14 cellular contexts compared by ENCODE assay signal in genomic region chr18:79727211-79727610, GRCh38. TPM values are rescaled to one million over a fixed set of nuclear protein-coding genes. Genes with fewer than 3 reads are reported as not detected.
DNase-seq lines count a peak whose midpoint lies in the region; ATAC-seq and TF ChIP-seq lines count a peak whose summit lies in the region.
"Had no signal": no experiment of that assay in that cellular context is flagged by ENCODE, and none has a peak within 500 bp of the region (broad histone marks: within the 10 kb centered on the region; RNA-seq: fewer than 3 reads in every experiment).

No MANE protein-coding gene starts in this region.

- DNase-seq in activated naive CD4-positive, alpha-beta T cell treated with anti-CD3 and anti-CD28 coated beads, Interleukin-2, amount 50 U/mL, for 72 hours (ENCODE audit: low spot score in 2 of 2): no peak
- no peak for DNase-seq in activated naive CD4-positive, alpha-beta T cell (lab: John Stamatoyannopoulos, UW)
- DNase-seq in natural killer cell: no peak
- DNase-seq in natural killer cell treated with Interleukin-12 subunit alpha and Interleukin-12 subunit beta and Interleukin-15 and Interleukin-18, amount 100 ng/mL, for 72 hours (ENCODE audit: low spot score): no peak
- DNase-seq in nephron progenitor cell: no peak
- no peak for DNase-seq in stimulated activated effector memory CD8-positive, alpha-beta T cell treated with anti-CD3 and anti-CD28 coated beads, Interleukin-12 subunit alpha, Interleukin-12 subunit beta, amount 100 ng/mL, for 72 hours (ENCODE audit: low spot score in 2 of 2)
- no peak for DNase-seq in occipital lobe (lab: John Stamatoyannopoulos, UW)
- DNase-seq in T1000 (lab: John Stamatoyannopoulos, UW): no peak
- DNase-seq: 8988T; CD4-positive, alpha-beta memory T cell; DMS153; DMS79; GDM1 had no signal

- H3K36me3 Mint-ChIP-seq in activated naive CD4-positive, alpha-beta T cell treated with anti-CD3 and anti-CD28 coated beads, Interleukin-2, amount 50 U/mL, for 72 hours: peaks cover 71 to 83% of the 10 kb centered on the region in 2 donors
- H3K36me3 Mint-ChIP-seq in natural killer cell: peaks cover 12% of the 10 kb centered on the region
- peaks cover 23% of the 10 kb centered on the region for H3K36me3 Mint-ChIP-seq in natural killer cell treated with Interleukin-12 subunit alpha and Interleukin-12 subunit beta and Interleukin-15 and Interleukin-18, amount 100 ng/mL, for 72 hours
- H3K36me3 Mint-ChIP-seq in nephron progenitor cell (ENCODE audit: low read depth): peaks cover 93% of the 10 kb centered on the region
- peaks cover 94% of the 10 kb centered on the region for H3K36me3 Mint-ChIP-seq in stimulated activated effector memory CD8-positive, alpha-beta T cell treated with anti-CD3 and anti-CD28 coated beads, Interleukin-12 subunit alpha, Interleukin-12 subunit beta, amount 100 ng/mL, for 72 hours

- H3K4me1 Mint-ChIP-seq in natural killer cell (peaks cover 26 to 27% of the 10 kb centered on the region in 2 donors), nephron progenitor cell (peaks cover 12% of the 10 kb centered on the region)
- peaks cover 16 to 17% of the 10 kb centered on the region in 2 donors for H3K4me1 Mint-ChIP-seq in natural killer cell treated with Interleukin-12 subunit alpha and Interleukin-12 subunit beta and Interleukin-15 and Interleukin-18, amount 100 ng/mL, for 72 hours (ENCODE audit: low read depth in 2 of 2)
- peaks cover 43% of the 10 kb centered on the region for H3K4me1 Mint-ChIP-seq in stimulated activated effector memory CD8-positive, alpha-beta T cell treated with anti-CD3 and anti-CD28 coated beads, Interleukin-12 subunit alpha, Interleukin-12 subunit beta, amount 100 ng/mL, for 72 hours
- H3K4me1 Mint-ChIP-seq: CD14-positive monocyte had no signal

- peak overlapping the region; percentile 24 to 52 for H3K27ac Mint-ChIP-seq in activated naive CD4-positive, alpha-beta T cell treated with anti-CD3 and anti-CD28 coated beads, Interleukin-2, amount 50 U/mL, for 72 hours
- H3K27ac Mint-ChIP-seq in natural killer cell (peak overlapping the region; percentile 23 to 49), nephron progenitor cell (peak overlapping the region; percentile 83)
- H3K27ac Mint-ChIP-seq in natural killer cell treated with Interleukin-12 subunit alpha and Interleukin-12 subunit beta and Interleukin-15 and Interleukin-18, amount 100 ng/mL, for 72 hours: no peak overlapping the region
- peak overlapping the region; percentile 37 for H3K27ac Mint-ChIP-seq in stimulated activated effector memory CD8-positive, alpha-beta T cell treated with anti-CD3 and anti-CD28 coated beads, Interleukin-12 subunit alpha, Interleukin-12 subunit beta, amount 100 ng/mL, for 72 hours
- H3K27ac Mint-ChIP-seq: CD4-positive, alpha-beta memory T cell had no signal

- H3K27me3 Mint-ChIP-seq in natural killer cell (ENCODE audit: low read depth in 2 of 2) (no peaks in the 10 kb centered on the region), nephron progenitor cell (ENCODE audit: low read depth, poor library complexity) (no peaks in the 10 kb centered on the region)
- H3K27me3 Mint-ChIP-seq in natural killer cell treated with Interleukin-12 subunit alpha and Interleukin-12 subunit beta and Interleukin-15 and Interleukin-18, amount 100 ng/mL, for 72 hours: no peaks in the 10 kb centered on the region
- H3K27me3 Mint-ChIP-seq: CD4-positive, alpha-beta memory T cell had no signal

- no peak for ATAC-seq in activated naive CD4-positive, alpha-beta T cell treated with anti-CD3 and anti-CD28 coated beads, Interleukin-2, amount 50 U/mL, for 72 hours
- no peak for ATAC-seq in natural killer cell
- ATAC-seq in natural killer cell treated with Interleukin-12 subunit alpha and Interleukin-12 subunit beta and Interleukin-15 and Interleukin-18, amount 100 ng/mL, for 72 hours: no peak
- ATAC-seq in stimulated activated effector memory CD8-positive, alpha-beta T cell treated with anti-CD3 and anti-CD28 coated beads, Interleukin-12 subunit alpha, Interleukin-12 subunit beta, amount 100 ng/mL, for 72 hours: no peak

- no peak for TF ChIP-seq CTCF in natural killer cell (IDR thresholded peaks at IDR 0.05)
- TF ChIP-seq CTCF in nephron progenitor cell (IDR thresholded peaks at IDR 0.05): no peak

- no peak overlapping the region for H3K4me3 Mint-ChIP-seq in natural killer cell
- H3K4me3 Mint-ChIP-seq in natural killer cell treated with Interleukin-12 subunit alpha and Interleukin-12 subunit beta and Interleukin-15 and Interleukin-18, amount 100 ng/mL, for 72 hours: no peak overlapping the region
- no peak overlapping the region for H3K4me3 Mint-ChIP-seq in nephron progenitor cell
- no peak overlapping the region for H3K4me3 Mint-ChIP-seq in stimulated activated effector memory CD8-positive, alpha-beta T cell treated with anti-CD3 and anti-CD28 coated beads, Interleukin-12 subunit alpha, Interleukin-12 subunit beta, amount 100 ng/mL, for 72 hours
- H3K4me3 Mint-ChIP-seq: CD14-positive monocyte; CD4-positive, alpha-beta memory T cell had no signal

- intact Hi-C loops in natural killer cell (cut with micrococcal nuclease): no loop called here

- peaks cover 4 to 10% of the 10 kb centered on the region in 2 donors for H3K9me3 Mint-ChIP-seq in activated naive CD4-positive, alpha-beta T cell treated with anti-CD3 and anti-CD28 coated beads, Interleukin-2, amount 50 U/mL, for 72 hours
- no peaks in the 10 kb centered on the region for H3K9me3 Mint-ChIP-seq in natural killer cell
- H3K9me3 Mint-ChIP-seq in natural killer cell treated with Interleukin-12 subunit alpha and Interleukin-12 subunit beta and Interleukin-15 and Interleukin-18, amount 100 ng/mL, for 72 hours: no peaks in the 10 kb centered on the region
- peaks cover 19% of the 10 kb centered on the region for H3K9me3 Mint-ChIP-seq in nephron progenitor cell
- H3K9me3 Mint-ChIP-seq in stimulated activated effector memory CD8-positive, alpha-beta T cell treated with anti-CD3 and anti-CD28 coated beads, Interleukin-12 subunit alpha, Interleukin-12 subunit beta, amount 100 ng/mL, for 72 hours: no peaks in the 10 kb centered on the region

RNA-seq across cellular contexts. Expression of gene CTDP1, which starts 47.6 kb away (rescaled TPM):
- 10 to 100 TPM; 37.5 to 81.4 TPM for total RNA-seq in activated naive CD4-positive, alpha-beta T cell treated with anti-CD3 and anti-CD28 coated beads, Interleukin-2, amount 50 U/mL, for 72 hours
- total RNA-seq in natural killer cell (10 to 100 TPM; 66.9 to 89.4 (median 77.1) TPM), occipital lobe (14.5 TPM)
- total RNA-seq in natural killer cell treated with Interleukin-12 subunit alpha and Interleukin-12 subunit beta and Interleukin-15 and Interleukin-18, amount 100 ng/mL, for 72 hours: 10 to 100 TPM; 36.6 to 45.3 TPM

Comparison
In these comparisons a context has a peak if more than half of its experiments do, and no peak if none do; other contexts are left out.
1. H3K27ac Mint-ChIP-seq: peak in activated naive CD4-positive, alpha-beta T cell treated with anti-CD3 and anti-CD28 coated beads, Interleukin-2, amount 50 U/mL, for 72 hours (2 of 2), natural killer cell (2 of 2), nephron progenitor cell (single experiment) and stimulated activated effector memory CD8-positive, alpha-beta T cell treated with anti-CD3 and anti-CD28 coated beads, Interleukin-12 subunit alpha, Interleukin-12 subunit beta, amount 100 ng/mL, for 72 hours (single experiment); none in natural killer cell treated with Interleukin-12 subunit alpha and Interleukin-12 subunit beta and Interleukin-15 and Interleukin-18, amount 100 ng/mL, for 72 hours (0 of 2).